ENCODE assay signal across 24 cellular contexts in genomic region chr12:52799498-52800211, GRCh38. TPM values are rescaled to one million over a fixed set of nuclear protein-coding genes. Genes with fewer than 3 reads are reported as not detected.
"Had no signal": no experiment of that assay in that cellular context is flagged by ENCODE, and none has a peak within 500 bp of the region (broad histone marks: within the 10 kb centered on the region; RNA-seq: fewer than 3 reads in every experiment).

No MANE protein-coding gene starts in this region.

- H3K36me3 Mint-ChIP-seq: activated naive CD8-positive, alpha-beta T cell treated with anti-CD3 and anti-CD28 coated beads for 36 hours; stimulated activated memory B cell treated with anti-CD40 and anti-IgM and Interleukin-4, amounts not matched to agents 10 μg/mL and 1 μg/mL and 100 μg/mL, for 72 hours had no signal

- H3K27ac ChIP-seq: cardiac muscle cell, foreskin keratinocyte, sigmoid colon, testis, WERI-Rb-1 had no signal

- H3K4me3 ChIP-seq: cardiac muscle cell, dorsolateral prefrontal cortex, sigmoid colon, testis had no signal

- H3K4me1 Mint-ChIP-seq: stimulated activated memory B cell treated with anti-CD40 and anti-IgM and Interleukin-4, amounts not matched to agents 10 μg/mL and 1 μg/mL and 100 μg/mL, for 72 hours had no signal

- H3K27me3 ChIP-seq: dorsolateral prefrontal cortex, sigmoid colon, testis had no signal

- H3K9me3 Mint-ChIP-seq: activated naive CD8-positive, alpha-beta T cell treated with anti-CD3 and anti-CD28 coated beads for 36 hours; activated T-helper 1 cell treated with anti-CD3 and anti-CD28 coated beads, Interleukin-12 subunit alpha, Interleukin-12 subunit beta, Interleukin-2, Interleukin-4 antibody, amounts not matched to agents 30 ng/mL and 10 ng/mL and 1 ng/mL, durations not matched to agents 14 hours and 24 hours and 36 hours; stimulated activated memory B cell treated with anti-CD40 and anti-IgM and Interleukin-4, amounts not matched to agents 10 μg/mL and 1 μg/mL and 100 μg/mL, for 72 hours; T-helper 1 cell treated with Interleukin-12 subunit alpha and Interleukin-12 subunit beta and Interleukin-4 antibody, amounts not matched to agents 30 μg/mL and 1 μg/mL, for 36 hours had no signal

- H3K4me3 Mint-ChIP-seq: activated CD4-positive, alpha-beta T cell treated with anti-CD3 and anti-CD28 coated beads for 36 hours; activated naive CD8-positive, alpha-beta T cell treated with anti-CD3 and anti-CD28 coated beads for 36 hours; activated T-helper 1 cell treated with anti-CD3 and anti-CD28 coated beads, Interleukin-12 subunit alpha, Interleukin-12 subunit beta, Interleukin-2, Interleukin-4 antibody, amounts not matched to agents 30 ng/mL and 10 ng/mL and 1 ng/mL, durations not matched to agents 14 hours and 24 hours and 36 hours; stimulated activated memory B cell treated with anti-CD40 and anti-IgM and Interleukin-4, amounts not matched to agents 10 μg/mL and 1 μg/mL and 100 μg/mL, for 72 hours; T-helper 1 cell treated with Interleukin-12 subunit alpha and Interleukin-12 subunit beta and Interleukin-4 antibody, amounts not matched to agents 30 μg/mL and 1 μg/mL, for 36 hours had no signal

- H3K36me3 ChIP-seq: cardiac muscle cell, sigmoid colon, WERI-Rb-1 had no signal

- H3K9me3 ChIP-seq: sigmoid colon, testis had no signal

- H3K4me1 ChIP-seq: sigmoid colon, testis had no signal

- H3K27ac Mint-ChIP-seq: activated CD4-positive, alpha-beta T cell treated with anti-CD3 and anti-CD28 coated beads for 36 hours; activated naive CD8-positive, alpha-beta T cell treated with anti-CD3 and anti-CD28 coated beads for 36 hours; activated T-helper 1 cell treated with anti-CD3 and anti-CD28 coated beads, Interleukin-12 subunit alpha, Interleukin-12 subunit beta, Interleukin-2, Interleukin-4 antibody, amounts not matched to agents 30 ng/mL and 10 ng/mL and 1 ng/mL, durations not matched to agents 14 hours and 24 hours and 36 hours; stimulated activated memory B cell treated with anti-CD40 and anti-IgM and Interleukin-4, amounts not matched to agents 10 μg/mL and 1 μg/mL and 100 μg/mL, for 72 hours; T-helper 1 cell treated with Interleukin-12 subunit alpha and Interleukin-12 subunit beta and Interleukin-4 antibody, amounts not matched to agents 30 μg/mL and 1 μg/mL, for 36 hours had no signal

- H3K27me3 Mint-ChIP-seq: activated CD4-positive, alpha-beta T cell treated with anti-CD3 and anti-CD28 coated beads for 36 hours; activated naive CD8-positive, alpha-beta T cell treated with anti-CD3 and anti-CD28 coated beads for 36 hours had no signal

- DNase-seq: activated CD4-positive, alpha-beta T cell treated with anti-CD3 and anti-CD28 coated beads for 36 hours; activated CD4-positive, alpha-beta T cell treated with anti-CD3 and anti-CD28 coated beads, Interleukin-2, amount 50 U/mL, for 48 hours; activated gamma-delta T cell treated with Interleukin-2 at 50 U/mL for 16 hours; activated naive CD8-positive, alpha-beta T cell treated with anti-CD3 and anti-CD28 coated beads for 36 hours; activated T-cell treated with anti-CD3 and anti-CD28 coated beads for 4 hours; amniotic stem cell; dorsolateral prefrontal cortex; hippocampal formation; occipital lobe; sigmoid colon; stimulated activated CD4-positive, alpha-beta T cell treated with anti-CD3 and anti-CD28 coated beads, Interleukin-4, amount 100 ng/mL, for 4 hours; testis; WERI-Rb-1 had no signal

- ATAC-seq: activated CD4-positive, alpha-beta T cell treated with anti-CD3 and anti-CD28 coated beads for 36 hours; left lobe of liver; stimulated activated memory B cell treated with anti-CD40 and anti-IgM and Interleukin-4, amounts not matched to agents 10 μg/mL and 1 μg/mL and 100 μg/mL, for 72 hours had no signal

RNA-seq across cellular contexts. Expression of gene KRT3, which starts 3.7 kb away (rescaled TPM):
- total RNA-seq: activated CD4-positive, alpha-beta T cell treated with anti-CD3 and anti-CD28 coated beads for 36 hours; activated naive CD8-positive, alpha-beta T cell treated with anti-CD3 and anti-CD28 coated beads for 36 hours; cardiac muscle cell; fibroblast of lung; foreskin keratinocyte; left lobe of liver; lung microvascular endothelial cell; myocyte; occipital lobe; renal cortical epithelial cell; sigmoid colon; testis; ureter had no signal

RNA-seq across cellular contexts. Expression of gene KRT4, which starts 14.3 kb away (rescaled TPM):
- total RNA-seq: activated CD4-positive, alpha-beta T cell treated with anti-CD3 and anti-CD28 coated beads for 36 hours; activated T-helper 1 cell treated with anti-CD3 and anti-CD28 coated beads, Interleukin-12 subunit alpha, Interleukin-12 subunit beta, Interleukin-2, Interleukin-4 antibody, amounts not matched to agents 30 ng/mL and 10 ng/mL and 1 ng/mL, durations not matched to agents 14 hours and 24 hours and 36 hours; cardiac muscle cell; dorsolateral prefrontal cortex; left lobe of liver; lung microvascular endothelial cell; myocyte; renal cortical epithelial cell; sigmoid colon had no signal

RNA-seq across cellular contexts. Expression of gene KRT76, which starts 22.5 kb away (rescaled TPM):
- total RNA-seq: activated CD4-positive, alpha-beta T cell treated with anti-CD3 and anti-CD28 coated beads for 36 hours; activated naive CD8-positive, alpha-beta T cell treated with anti-CD3 and anti-CD28 coated beads for 36 hours; activated T-helper 1 cell treated with anti-CD3 and anti-CD28 coated beads, Interleukin-12 subunit alpha, Interleukin-12 subunit beta, Interleukin-2, Interleukin-4 antibody, amounts not matched to agents 30 ng/mL and 10 ng/mL and 1 ng/mL, durations not matched to agents 14 hours and 24 hours and 36 hours; cardiac muscle cell; dorsolateral prefrontal cortex; fibroblast of lung; foreskin keratinocyte; left lobe of liver; lung microvascular endothelial cell; myocyte; occipital lobe; renal cortical epithelial cell; sigmoid colon; testis; ureter had no signal

RNA-seq across cellular contexts. Expression of gene KRT79, which starts 34.5 kb away (rescaled TPM):
- total RNA-seq: activated T-helper 1 cell treated with anti-CD3 and anti-CD28 coated beads, Interleukin-12 subunit alpha, Interleukin-12 subunit beta, Interleukin-2, Interleukin-4 antibody, amounts not matched to agents 30 ng/mL and 10 ng/mL and 1 ng/mL, durations not matched to agents 14 hours and 24 hours and 36 hours; cardiac muscle cell; dorsolateral prefrontal cortex; fibroblast of lung; foreskin keratinocyte; left lobe of liver; lung microvascular endothelial cell; myocyte; occipital lobe; renal cortical epithelial cell; sigmoid colon; ureter had no signal

RNA-seq across cellular contexts. Expression of gene KRT78, which starts 49.1 kb away (rescaled TPM):
- total RNA-seq: activated CD4-positive, alpha-beta T cell treated with anti-CD3 and anti-CD28 coated beads for 36 hours; activated naive CD8-positive, alpha-beta T cell treated with anti-CD3 and anti-CD28 coated beads for 36 hours; activated T-helper 1 cell treated with anti-CD3 and anti-CD28 coated beads, Interleukin-12 subunit alpha, Interleukin-12 subunit beta, Interleukin-2, Interleukin-4 antibody, amounts not matched to agents 30 ng/mL and 10 ng/mL and 1 ng/mL, durations not matched to agents 14 hours and 24 hours and 36 hours; cardiac muscle cell; fibroblast of lung; left lobe of liver; lung microvascular endothelial cell; myocyte; renal cortical epithelial cell; sigmoid colon; ureter had no signal
